Comparison of ENCODE assay signal across 8 cellular contexts in the genomic region with DNA sequence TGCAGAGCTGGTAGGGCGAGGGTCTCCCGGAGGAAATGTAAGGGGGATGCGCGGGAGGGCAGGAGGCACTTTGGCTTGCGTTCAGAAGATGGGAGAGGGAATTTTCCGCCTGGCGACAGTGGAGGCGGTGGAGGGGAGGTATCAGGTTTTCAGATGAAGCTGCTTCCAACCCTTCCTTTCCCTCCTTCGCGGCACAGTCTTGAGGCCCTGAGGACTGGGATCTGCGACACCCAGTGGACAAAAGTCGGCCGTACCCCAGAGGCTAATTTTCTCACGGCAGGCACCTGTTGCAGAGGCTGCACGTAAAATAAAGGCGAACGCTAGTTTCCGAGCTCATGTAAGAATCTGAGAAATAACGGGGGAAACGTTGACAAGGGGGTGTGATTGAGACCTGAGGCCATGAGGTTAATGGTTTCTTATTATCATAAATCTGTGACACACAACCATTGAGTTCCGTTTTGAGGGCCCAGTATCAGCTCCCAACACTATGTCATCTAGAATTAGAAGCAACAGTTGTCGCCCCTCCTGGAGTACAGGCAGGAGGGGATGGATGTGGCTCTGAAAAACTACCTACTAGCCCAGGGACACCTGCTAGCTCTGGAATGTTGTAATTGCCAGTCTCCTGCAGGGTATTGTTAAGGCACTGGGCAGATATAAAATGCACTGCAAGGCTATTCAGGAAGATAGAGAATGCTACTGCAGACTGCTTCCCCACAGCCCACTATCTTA. TPM values are rescaled to one million over a fixed set of nuclear protein-coding genes. Genes with fewer than 3 reads are reported as not detected.
DNase-seq lines count a peak whose midpoint lies in the region; ATAC-seq and TF ChIP-seq lines count a peak whose summit lies in the region.

No MANE protein-coding gene starts in this region.

- peak; percentile 0 for DNase-seq in DMS153 (lab: John Stamatoyannopoulos, UW)
- peak; percentile 75 for DNase-seq in Karpas-422
- DNase-seq in SK-N-DZ (ENCODE audit: low spot score), result peak; percentile 81
- DNase-seq in activated naive CD8-positive, alpha-beta T cell treated with anti-CD3 and anti-CD28 coated beads, Interleukin-2, amount 50 U/mL, for 16 hours (ENCODE audit: low read depth, low spot score), result peak; percentile 2
- DNase-seq in left ventricle myocardium inferior, result no peak
- peak; percentile 33 to 59 for DNase-seq in psoas muscle

- intact Hi-C loops in left ventricle myocardium inferior (cut with micrococcal nuclease) (no loop called here), psoas muscle (cut with DNase I) (no loop called here)

- H3K27ac ChIP-seq in Karpas-422 (ENCODE audit: low read length) (no peak overlapping the region), left ventricle myocardium inferior (replicated peaks) (no peak overlapping the region), psoas muscle (no peak overlapping the region)

- no peak overlapping the region for H2AFZ ChIP-seq in Karpas-422 (ENCODE audit: low read length)

- no peaks in the 10 kb centered on the region for H4K20me1 ChIP-seq in Karpas-422 (ENCODE audit: insufficient read depth, low read depth, low read length)

- TF ChIP-seq CTCF in left ventricle myocardium inferior (IDR thresholded peaks at IDR 0.05; ENCODE audit: borderline replicate concordance) (peak; percentile 62), psoas muscle (IDR thresholded peaks at IDR 0.05) (peak; percentile 50)

- peak overlapping the region; percentile 76 for H3K4me2 ChIP-seq in Karpas-422 (ENCODE audit: low read depth, low read length, poor library complexity, severe bottlenecking)

- no peaks in the 10 kb centered on the region for H3K79me2 ChIP-seq in Karpas-422 (ENCODE audit: low read length)

- peak overlapping the region; percentile 72 for H3K4me3 ChIP-seq in Karpas-422 (ENCODE audit: low read length)
- H3K4me3 ChIP-seq in left ventricle myocardium inferior, result peak overlapping the region; percentile 73
- peak overlapping the region; percentile 69 for H3K4me3 ChIP-seq in psoas muscle

- H3K9me3 ChIP-seq in Karpas-422 (ENCODE audit: low read length), result no peaks in the 10 kb centered on the region
- no peaks in the 10 kb centered on the region for H3K9me3 ChIP-seq in left ventricle myocardium inferior (replicated peaks)
- H3K9me3 ChIP-seq in psoas muscle, result no peaks in the 10 kb centered on the region

- 3 to 27% (median 3%) methylated on average over 19 to 22 of the region's 22 CpGs for WGBS in psoas muscle, 3 donors

- peak; percentile 47 for ATAC-seq in GM21529 (IDR thresholded peaks at IDR 0.05; ENCODE audit: unreplicated experiment)
- ATAC-seq in psoas muscle, result peak; percentile 76 to 93 (median 81)
- ATAC-seq in HG03457 (IDR thresholded peaks at IDR 0.05; ENCODE audit: unreplicated experiment), result no peak

- H3K36me3 ChIP-seq in Karpas-422 (ENCODE audit: insufficient read depth, low read length), result no peaks in the 10 kb centered on the region
- no peaks in the 10 kb centered on the region for H3K36me3 ChIP-seq in left ventricle myocardium inferior
- H3K36me3 ChIP-seq in psoas muscle (ENCODE audit: insufficient read depth in 1 of 2, low read depth in 1 of 2), result no peaks in the 10 kb centered on the region

- H3K9ac ChIP-seq in Karpas-422 (ENCODE audit: low read length), result peak overlapping the region; percentile 70

- no peaks in the 10 kb centered on the region for H3K27me3 ChIP-seq in Karpas-422 (ENCODE audit: low read length)
- no peaks in the 10 kb centered on the region for H3K27me3 ChIP-seq in left ventricle myocardium inferior (ENCODE audit: low read depth)
- H3K27me3 ChIP-seq in psoas muscle (ENCODE audit: insufficient read depth in 3 of 3, low read length in 2 of 3), result peaks cover 0 to 47% (median 0%) of the 10 kb centered on the region in 3 donors

- H3K9me2 ChIP-seq in Karpas-422 (replicated peaks; ENCODE audit: insufficient read depth, low read length), result no peaks in the 10 kb centered on the region

- peaks cover 14% of the 10 kb centered on the region for H3K4me1 ChIP-seq in Karpas-422 (ENCODE audit: low read length)
- H3K4me1 ChIP-seq in left ventricle myocardium inferior, result peaks cover 7% of the 10 kb centered on the region
- H3K4me1 ChIP-seq in psoas muscle, result no peaks in the 10 kb centered on the region

RNA-seq across cellular contexts. Expression of a gene that starts 1.1 kb away (rescaled TPM):
- total RNA-seq in Karpas-422 (2014; rRNA removed; shearing (Covaris generic); ENCODE audit: low replicate concordance), result 0.41 and 0.90 TPM in 2 replicates
- 15.4 and 18.4 TPM in 2 replicates for polyA plus RNA-seq in SK-N-DZ (2014; cell fraction: cytosol; rRNA removed)
- polyA plus RNA-seq in SK-N-DZ (2014; cell fraction: nucleus; rRNA removed), result 21.5 and 22.5 TPM in 2 replicates
- total RNA-seq in left ventricle myocardium inferior (0.99 TPM), psoas muscle (under 1 TPM in 2 of 4 donors, not detected in 2; 0.07 to 0.13 TPM)
- polyA plus RNA-seq in psoas muscle, result under 1 TPM; 0.05 to 0.11 (median 0.08) TPM

RNA-seq across cellular contexts. Expression of a gene that starts 37.4 kb away (rescaled TPM):
- 0.29 and 6.1 TPM in 2 replicates for total RNA-seq in Karpas-422 (2014; rRNA removed; shearing (Covaris generic); ENCODE audit: low replicate concordance)
- 13.5 TPM in 2 replicates for polyA plus RNA-seq in SK-N-DZ (2014; cell fraction: cytosol; rRNA removed)
- polyA plus RNA-seq in SK-N-DZ (2014; cell fraction: nucleus; rRNA removed), result 22.9 and 43.0 TPM in 2 replicates
- 0.27 TPM for total RNA-seq in left ventricle myocardium inferior
- under 1 TPM in 3 of 4 donors, not detected in 1; 0.11 to 0.17 (median 0.15) TPM for total RNA-seq in psoas muscle
- under 1 TPM; 0.05 to 0.35 (median 0.08) TPM for polyA plus RNA-seq in psoas muscle

RNA-seq across cellular contexts. Expression of a gene that starts 43.4 kb away (rescaled TPM):
- total RNA-seq in Karpas-422 (2014; rRNA removed; shearing (Covaris generic); ENCODE audit: low replicate concordance), result 2.2 and 5.8 TPM in 2 replicates
- polyA plus RNA-seq in SK-N-DZ (2014; cell fraction: cytosol; rRNA removed), result 4.7 and 11.6 TPM in 2 replicates
- 6.0 and 6.4 TPM in 2 replicates for polyA plus RNA-seq in SK-N-DZ (2014; cell fraction: nucleus; rRNA removed)
- 14.9 TPM for total RNA-seq in left ventricle myocardium inferior
- 1 to 10 TPM; 4.9 to 8.3 (median 5.1) TPM for total RNA-seq in psoas muscle
- 10 to 100 TPM in 1 of 3 donors, 1 to 10 TPM in 2; 3.2 to 11.0 (median 6.5) TPM for polyA plus RNA-seq in psoas muscle

RNA-seq across cellular contexts. Expression of a gene that starts 52.9 kb away (rescaled TPM):
- total RNA-seq in Karpas-422 (2014; rRNA removed; shearing (Covaris generic); ENCODE audit: low replicate concordance), result 12.2 and 26.8 TPM in 2 replicates
- 12.0 and 13.4 TPM in 2 replicates for polyA plus RNA-seq in SK-N-DZ (2014; cell fraction: cytosol; rRNA removed)
- 11.1 and 12.3 TPM in 2 replicates for polyA plus RNA-seq in SK-N-DZ (2014; cell fraction: nucleus; rRNA removed)
- 11.2 TPM for total RNA-seq in left ventricle myocardium inferior
- 10 to 100 TPM; 12.0 to 17.1 (median 14.6) TPM for total RNA-seq in psoas muscle
- polyA plus RNA-seq in psoas muscle, result 10 to 100 TPM in 1 of 3 donors, 1 to 10 TPM in 2; 6.1 to 16.5 (median 7.3) TPM
